1 cellular context compared by ENCODE assay signal in genomic region chr1:88741413-88741812, GRCh38.
TF ChIP-seq lines count a peak whose summit lies in the region.

No MANE protein-coding gene starts in this region.

TF ChIP-seq in IMR-90, 13 proteins besides CTCF, POLR2A, EP300 and RAD21:
- TF ChIP-seq SMC3 (IDR thresholded peaks at IDR 0.05; ENCODE audit: low read depth, low read length) = no peak
- TF ChIP-seq MAZ (IDR thresholded peaks at IDR 0.05; ENCODE audit: borderline replicate concordance, low read depth, low read length) = no peak
- TF ChIP-seq ELK1 (IDR thresholded peaks at IDR 0.05; ENCODE audit: borderline replicate concordance, low read depth, low read length) = no peak
